ENCODE assay signal across 16 cellular contexts in the genomic region with DNA sequence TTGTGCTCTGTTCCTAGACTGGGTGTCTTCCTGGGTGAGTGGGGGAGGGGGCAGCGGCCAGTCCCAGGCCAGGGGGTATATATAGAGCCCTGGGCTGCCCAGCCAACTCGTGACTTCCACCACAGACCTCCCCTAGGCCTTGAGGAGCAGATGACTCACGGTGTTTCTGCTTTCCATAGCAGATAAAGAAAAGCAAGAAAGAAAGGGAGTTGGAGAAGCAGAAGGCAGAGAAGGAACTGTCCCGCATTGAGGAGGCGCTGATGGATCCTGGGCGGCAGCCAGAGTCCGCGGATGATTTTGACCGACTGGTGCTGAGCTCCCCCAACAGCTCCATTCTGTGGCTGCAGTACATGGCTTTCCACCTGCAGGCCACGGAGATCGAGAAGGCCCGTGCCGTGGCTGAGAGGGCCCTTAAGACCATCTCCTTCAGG. TPM values are rescaled to one million over a fixed set of nuclear protein-coding genes. Genes with fewer than 3 reads are reported as not detected.
DNase-seq lines count a peak whose midpoint lies in the region; ATAC-seq and TF ChIP-seq lines count a peak whose summit lies in the region.
"Had no signal": no experiment of that assay in that cellular context is flagged by ENCODE, and none has a peak within 500 bp of the region (broad histone marks: within the 10 kb centered on the region; RNA-seq: fewer than 3 reads in every experiment).

No MANE protein-coding gene starts in this region.

- POLR2A ChIA-PET in GM10248 (lab: Yijun Ruan, JAX), result no interaction called here

- H3K27ac ChIP-seq in GM23248, result 0 out of 2 replicates have a peak overlapping the region, but pooled peaks have one; percentile 12
- peak overlapping the region; percentile 51 to 89 (median 80) for H3K27ac ChIP-seq in adrenal gland
- H3K27ac ChIP-seq: SK-N-MC had no signal

- H3K4me3 ChIP-seq in GM23248, result no peak overlapping the region
- H3K4me3 ChIP-seq in adrenal gland, result no peak overlapping the region
- H3K4me3 ChIP-seq: SK-N-MC had no signal

- H4K20me1 ChIP-seq in GM23248 (ENCODE audit: insufficient read depth), result no peaks in the 10 kb centered on the region

- intact Hi-C loops in adrenal gland (cut with DNase I), result no loop called here
- intact Hi-C loops in Right ventricle myocardium superior (cut with DNase I), result no loop called here
- intact Hi-C loops in sciatic nerve (cut with DNase I), result no loop called here

- peaks cover 18% of the 10 kb centered on the region for H3K79me2 ChIP-seq in GM23248 (ENCODE audit: insufficient read depth)

- peak; percentile 40 for DNase-seq in GM23248
- peak; percentile 79 to 93 (median 91) for DNase-seq in adrenal gland
- DNase-seq in Right ventricle myocardium superior, result peak; percentile 73
- DNase-seq in sciatic nerve (ENCODE audit: low spot score), result no peak
- DNase-seq in GM10248 (ENCODE audit: extremely low spot score), result no peak
- no peak for DNase-seq in T-helper 1 cell
- no peak for DNase-seq in GF-D8 (lab: John Stamatoyannopoulos, UW)
- DNase-seq: activated CD4-positive, alpha-beta T cell treated with anti-CD3 and anti-CD28 coated beads, Interleukin-2, amount 50 U/mL, for 1 hour; activated naive CD8-positive, alpha-beta T cell treated with anti-CD3 and anti-CD28 coated beads for 36 hours; Calu3; immature natural killer cell; NCI-H1105; NCI-H774; stimulated activated CD4-positive, alpha-beta T cell treated with anti-CD3 and anti-CD28 coated beads, Interleukin-15, amount 100 ng/mL, for 24 hours had no signal

- peaks cover 54% of the 10 kb centered on the region for H3K36me3 ChIP-seq in GM23248 (ENCODE audit: low read depth)
- H3K36me3 ChIP-seq in adrenal gland (replicated peaks in 1 of 2), result peaks cover 0 to 83% of the 10 kb centered on the region in 2 donors

- H3K9me2 ChIP-seq in GM23248 (ENCODE audit: insufficient read depth), result no peaks in the 10 kb centered on the region

- no peak overlapping the region for H3K4me2 ChIP-seq in GM23248 (ENCODE audit: unreplicated experiment)

- peaks cover 40% of the 10 kb centered on the region for H3F3A ChIP-seq in GM23248 (ENCODE audit: insufficient read depth)

- CTCF ChIA-PET in GM10248 (lab: Yijun Ruan, JAX), result interaction anchor here (1.1 to 1.8 kb wide), 2 partner anchors 26 to 44 kb away, joined by 5 read pairs; no protein-coding TSS in a partner anchor

- peak in 1 of 2 donors; percentile 73 for TF ChIP-seq POLR2A in adrenal gland (IDR thresholded peaks at IDR 0.05)

- H3K9me3 ChIP-seq in GM23248 (ENCODE audit: low read depth), result no peaks in the 10 kb centered on the region
- no peaks in the 10 kb centered on the region for H3K9me3 ChIP-seq in adrenal gland (replicated peaks in 1 of 3)

- TF ChIP-seq CTCF in adrenal gland (IDR thresholded peaks at IDR 0.05) (no peak), GM10248 (IDR thresholded peaks at IDR 0.05; ENCODE audit: control extremely low read depth, extremely low read depth, low read depth, missing control alignments) (no peak)

- H3K27me3 ChIP-seq in GM23248 (replicated peaks; ENCODE audit: insufficient read depth) (no peaks in the 10 kb centered on the region), adrenal gland (no peaks in the 10 kb centered on the region)

- in situ Hi-C loops in GM23248 (cut with MboI), result no loop called here

- no peak overlapping the region for H2AFZ ChIP-seq in GM23248

- H3K9ac ChIP-seq in GM23248, result no peak overlapping the region

- 70 to 81% methylated on average over 13 of the region's 13 CpGs for WGBS in GM23248 (ENCODE audit: low coverage in 1 of 2, low lambda C conversion rate in 2 of 2, missing lambda C conversion rate in 2 of 2), 2 experiments
- 40 to 53% (median 45%) methylated on average over 9 to 13 of the region's 13 CpGs for WGBS in adrenal gland, 4 donors

- H3K4me1 ChIP-seq in GM23248 (ENCODE audit: insufficient read depth), result peaks cover 16% of the 10 kb centered on the region
- peaks cover 36 to 46% of the 10 kb centered on the region in 2 donors for H3K4me1 ChIP-seq in adrenal gland (replicated peaks in 1 of 2)

- ATAC-seq in Right ventricle myocardium superior (ENCODE audit: poor library complexity), result peak; percentile 25
- ATAC-seq in sciatic nerve, result peak; percentile 27
- no peak for ATAC-seq in GM18870 (IDR thresholded peaks at IDR 0.05; ENCODE audit: unreplicated experiment)

RNA-seq across cellular contexts. Expression of gene CALHM2, which starts 10.1 kb away (rescaled TPM):
- total RNA-seq in GM23248 (2014; rRNA removed; shearing (Covaris generic)), result 62.6 and 74.3 TPM in 2 replicates
- polyA plus RNA-seq in GM23248 (2016; fragmentation: Nextera tagmentation; extraction: Ambion mirVana) (78.6 and 80.0 TPM in 2 replicates), adrenal gland (10 to 100 TPM in 2 of 3 donors, 1 to 10 TPM in 1; 9.6 to 33.1 (median 25.3) TPM)
- total RNA-seq in adrenal gland (10 to 100 TPM; 16.6 to 56.8 (median 40.8) TPM), Right ventricle myocardium superior (11.6 TPM), sciatic nerve (46.3 TPM)

RNA-seq across cellular contexts. Expression of gene CALHM1, which starts 16.7 kb away (rescaled TPM):
- not detected in 2 replicates for total RNA-seq in GM23248 (2014; rRNA removed; shearing (Covaris generic))
- polyA plus RNA-seq in GM23248 (2016; fragmentation: Nextera tagmentation; extraction: Ambion mirVana), result 0.08 TPM in 1 of 2 replicates, not detected in the other
- not detected for total RNA-seq in adrenal gland
- polyA plus RNA-seq in adrenal gland, result not detected
- total RNA-seq in Right ventricle myocardium superior, result not detected
- total RNA-seq in sciatic nerve, result not detected
- total RNA-seq: activated naive CD8-positive, alpha-beta T cell treated with anti-CD3 and anti-CD28 coated beads for 36 hours; Calu3 had no signal

RNA-seq across cellular contexts. Expression of gene CALHM3, which starts 37.0 kb away (rescaled TPM):
- not detected in 2 replicates for total RNA-seq in GM23248 (2014; rRNA removed; shearing (Covaris generic))
- polyA plus RNA-seq in GM23248 (2016; fragmentation: Nextera tagmentation; extraction: Ambion mirVana) (not detected in 2 replicates), adrenal gland (under 1 TPM in 1 of 3 donors, not detected in 2; 0.03 TPM)
- total RNA-seq in adrenal gland (not detected), Right ventricle myocardium superior (not detected), sciatic nerve (not detected)
- total RNA-seq: activated naive CD8-positive, alpha-beta T cell treated with anti-CD3 and anti-CD28 coated beads for 36 hours; Calu3 had no signal
- polyA plus RNA-seq: immature natural killer cell had no signal

RNA-seq across cellular contexts. Expression of gene PDCD11, which starts 45.6 kb away (rescaled TPM):
- 25.2 and 26.6 TPM in 2 replicates for total RNA-seq in GM23248 (2014; rRNA removed; shearing (Covaris generic))
- polyA plus RNA-seq in GM23248 (2016; fragmentation: Nextera tagmentation; extraction: Ambion mirVana) (16.0 and 17.5 TPM in 2 replicates), adrenal gland (10 to 100 TPM; 20.4 to 39.7 (median 21.4) TPM)
- total RNA-seq in adrenal gland (10 to 100 TPM; 13.6 to 29.6 (median 21.0) TPM), Right ventricle myocardium superior (10.1 TPM), sciatic nerve (21.0 TPM)

RNA-seq across cellular contexts. Expression of gene ATP5MK, which starts 45.8 kb away (rescaled TPM):
- total RNA-seq in GM23248 (2014; rRNA removed; shearing (Covaris generic)), result 197 and 259 TPM in 2 replicates
- polyA plus RNA-seq in GM23248 (2016; fragmentation: Nextera tagmentation; extraction: Ambion mirVana) (566 and 592 TPM in 2 replicates), adrenal gland (1,000 to 10,000 TPM in 1 of 3 donors, 100 to 1,000 TPM in 2; 754 to 1,315 (median 756) TPM)
- total RNA-seq in adrenal gland (100 to 1,000 TPM; 173 to 562 (median 327) TPM), Right ventricle myocardium superior (1,162 TPM), sciatic nerve (195 TPM)

Comparison
In these comparisons a context has a peak if more than half of its experiments do, and no peak if none do; other contexts are left out.
1. DNase-seq: peak in GM23248 (single experiment), adrenal gland (7 of 7) and Right ventricle myocardium superior (single experiment); none in sciatic nerve (single experiment), GM10248 (single experiment), T-helper 1 cell (0 of 5) and GF-D8 (single experiment).